19 cellular contexts compared by ENCODE assay signal in genomic region chr12:129909051-129910020, GRCh38. TPM values are rescaled to one million over a fixed set of nuclear protein-coding genes. Genes with fewer than 3 reads are reported as not detected.
DNase-seq lines count a peak whose midpoint lies in the region; ATAC-seq and TF ChIP-seq lines count a peak whose summit lies in the region.
"Had no signal": no experiment of that assay in that cellular context is flagged by ENCODE, and none has a peak within 500 bp of the region (broad histone marks: within the 10 kb centered on the region; RNA-seq: fewer than 3 reads in every experiment).

No MANE protein-coding gene starts in this region.

- H3K27ac Mint-ChIP-seq in natural killer cell treated with Interleukin-12 subunit alpha and Interleukin-12 subunit beta and Interleukin-15 and Interleukin-18, amount 100 ng/mL, for 72 hours = no peak overlapping the region
- no peak overlapping the region for H3K27ac Mint-ChIP-seq in natural killer cell
- H3K27ac Mint-ChIP-seq in osteocyte (ENCODE audit: unreplicated experiment) = no peak overlapping the region
- no peak overlapping the region for H3K27ac Mint-ChIP-seq in CD4-positive, alpha-beta T cell
- H3K27ac Mint-ChIP-seq: CD4-positive, CD25-positive, alpha-beta regulatory T cell had no signal

- in situ Hi-C loops in GM13977 (cut with MboI; ENCODE audit: low pct_unique_long_range_greater_than_20kb, low sequenced_read_pairs, unreplicated experiment) = loop anchor here (25.0 kb wide), 1 partner anchor 1647 kb away; the partner anchor contains the start of gene TMEM132C

- peaks cover 0 to 61% (median 3%) of the 10 kb centered on the region in 4 donors for H3K27me3 ChIP-seq in esophagus muscularis mucosa
- peaks cover 5% of the 10 kb centered on the region for H3K27me3 ChIP-seq in CD4-positive, alpha-beta T cell (ENCODE audit: control insufficient read depth, insufficient read depth, low read length)
- H3K27me3 ChIP-seq: BLaER1 treated with 17β-estradiol and CSF1 and Interleukin-3, amounts not matched to agents 10 nM and 100 nM had no signal

- no peak overlapping the region for H3K4me3 ChIP-seq in esophagus muscularis mucosa
- H3K4me3 ChIP-seq: BLaER1 treated with 17β-estradiol and CSF1 and Interleukin-3, amounts not matched to agents 10 nM and 100 nM; GM12878; GM23248; HAP-1 had no signal

- no peaks in the 10 kb centered on the region for H3K9me3 Mint-ChIP-seq in natural killer cell treated with Interleukin-12 subunit alpha and Interleukin-12 subunit beta and Interleukin-15 and Interleukin-18, amount 100 ng/mL, for 72 hours
- H3K9me3 Mint-ChIP-seq in natural killer cell (no peaks in the 10 kb centered on the region), osteocyte (ENCODE audit: unreplicated experiment) (no peaks in the 10 kb centered on the region)
- H3K9me3 Mint-ChIP-seq in CD4-positive, alpha-beta T cell = no peaks in the 10 kb centered on the region

- no peak overlapping the region for H3K27ac ChIP-seq in esophagus muscularis mucosa (replicated peaks in 1 of 4)
- H3K27ac ChIP-seq in CD4-positive, alpha-beta T cell (ENCODE audit: low read depth, low read length) = no peak overlapping the region
- H3K27ac ChIP-seq: BLaER1 treated with 17β-estradiol and CSF1 and Interleukin-3, amounts not matched to agents 10 nM and 100 nM; GM23248 had no signal

- peak; percentile 30 to 39 for ATAC-seq in natural killer cell treated with Interleukin-12 subunit alpha and Interleukin-12 subunit beta and Interleukin-15 and Interleukin-18, amount 100 ng/mL, for 72 hours
- ATAC-seq in natural killer cell = no peak
- ATAC-seq in CD4-positive, alpha-beta T cell (ENCODE audit: poor library complexity) = no peak
- ATAC-seq: GM12878 had no signal

- intact Hi-C loops in natural killer cell (cut with micrococcal nuclease) = loop anchor here (5.0 kb wide), 1 partner anchor 1147 kb away; no protein-coding TSS in a partner anchor
- intact Hi-C loops in esophagus muscularis mucosa (cut with DNase I) = loop anchor here (5.0 kb wide), 1 partner anchor 1127 kb away; no protein-coding TSS in a partner anchor
- intact Hi-C loops in CD4-positive, alpha-beta T cell (cut with DNase I, micrococcal nuclease) = no loop called here

- H3K36me3 Mint-ChIP-seq in natural killer cell treated with Interleukin-12 subunit alpha and Interleukin-12 subunit beta and Interleukin-15 and Interleukin-18, amount 100 ng/mL, for 72 hours = no peaks in the 10 kb centered on the region
- H3K36me3 Mint-ChIP-seq in natural killer cell = no peaks in the 10 kb centered on the region
- H3K36me3 Mint-ChIP-seq in osteocyte (ENCODE audit: unreplicated experiment) = no peaks in the 10 kb centered on the region
- H3K36me3 Mint-ChIP-seq in CD4-positive, alpha-beta T cell (ENCODE audit: low read depth) = no peaks in the 10 kb centered on the region
- H3K36me3 Mint-ChIP-seq: CD4-positive, CD25-positive, alpha-beta regulatory T cell had no signal

- TF ChIP-seq POLR2A in esophagus muscularis mucosa (IDR thresholded peaks at IDR 0.05; ENCODE audit: low read depth) = no peak

- no peak overlapping the region for H3K4me3 Mint-ChIP-seq in natural killer cell treated with Interleukin-12 subunit alpha and Interleukin-12 subunit beta and Interleukin-15 and Interleukin-18, amount 100 ng/mL, for 72 hours
- no peak overlapping the region for H3K4me3 Mint-ChIP-seq in natural killer cell
- H3K4me3 Mint-ChIP-seq in osteocyte (ENCODE audit: unreplicated experiment) = no peak overlapping the region
- no peak overlapping the region for H3K4me3 Mint-ChIP-seq in CD4-positive, alpha-beta T cell

- WGBS in esophagus muscularis mucosa = 82% methylated on average over 19 of the region's 22 CpGs

- TF ChIP-seq CTCF in natural killer cell (IDR thresholded peaks at IDR 0.05) = no peak
- no peak for TF ChIP-seq CTCF in esophagus muscularis mucosa (IDR thresholded peaks at IDR 0.05)
- TF ChIP-seq CTCF in osteocyte (IDR thresholded peaks at IDR 0.05) = no peak
- TF ChIP-seq CTCF in CD4-positive, alpha-beta T cell (IDR thresholded peaks at IDR 0.05) = no peak
- no peak for TF ChIP-seq CTCF in GM13977 (IDR thresholded peaks at IDR 0.05; ENCODE audit: extremely low read depth, insufficient read depth, missing control alignments)

- POLR2A ChIA-PET in CD4-positive, alpha-beta T cell (lab: Charles Lee) = no interaction called here

- H3K4me1 ChIP-seq in esophagus muscularis mucosa = peaks cover 0 to 3% (median 0%) of the 10 kb centered on the region in 4 donors
- H3K4me1 ChIP-seq: HAP-1 had no signal

- CTCF ChIA-PET in CD4-positive, alpha-beta T cell (lab: Charles Lee) = no interaction called here

- H3K4me1 Mint-ChIP-seq in natural killer cell treated with Interleukin-12 subunit alpha and Interleukin-12 subunit beta and Interleukin-15 and Interleukin-18, amount 100 ng/mL, for 72 hours (ENCODE audit: low read depth in 2 of 2) = no peaks in the 10 kb centered on the region
- H3K4me1 Mint-ChIP-seq in natural killer cell (no peaks in the 10 kb centered on the region), osteocyte (ENCODE audit: unreplicated experiment) (peaks cover 10% of the 10 kb centered on the region)
- no peaks in the 10 kb centered on the region for H3K4me1 Mint-ChIP-seq in CD4-positive, alpha-beta T cell (ENCODE audit: low read depth)
- H3K4me1 Mint-ChIP-seq: CD4-positive, CD25-positive, alpha-beta regulatory T cell had no signal

- H3K36me3 ChIP-seq in esophagus muscularis mucosa = no peaks in the 10 kb centered on the region
- H3K36me3 ChIP-seq: BLaER1 treated with 17β-estradiol and CSF1 and Interleukin-3, amounts not matched to agents 10 nM and 100 nM; HAP-1 had no signal

- no peak for DNase-seq in natural killer cell treated with Interleukin-12 subunit alpha and Interleukin-12 subunit beta and Interleukin-15 and Interleukin-18, amount 100 ng/mL, for 72 hours (ENCODE audit: low spot score)
- DNase-seq in natural killer cell (no peak), esophagus muscularis mucosa (ENCODE audit: extremely low spot score) (peak; percentile 91), osteocyte (ENCODE audit: extremely low spot score, unreplicated experiment) (peak; percentile 81), NCI-H2081 (lab: John Stamatoyannopoulos, UW) (no peak), GM13977 (ENCODE audit: low spot score) (no peak)
- no peak for DNase-seq in CD4-positive, alpha-beta T cell
- DNase-seq: 8988T; AML-193; Calu3; CD4-positive, CD25-positive, alpha-beta regulatory T cell; DMS 273 treated with DMSO at 0.1 percent for 48 hours; DMS79; GM23248 had no signal

- peaks cover 31 to 43% of the 10 kb centered on the region in 2 donors for H3K27me3 Mint-ChIP-seq in natural killer cell treated with Interleukin-12 subunit alpha and Interleukin-12 subunit beta and Interleukin-15 and Interleukin-18, amount 100 ng/mL, for 72 hours
- H3K27me3 Mint-ChIP-seq in natural killer cell (ENCODE audit: low read depth in 2 of 2) (peaks cover 23 to 36% of the 10 kb centered on the region in 2 donors), osteocyte (ENCODE audit: unreplicated experiment) (peaks cover 7% of the 10 kb centered on the region)
- peaks cover 34% of the 10 kb centered on the region for H3K27me3 Mint-ChIP-seq in CD4-positive, alpha-beta T cell

- TF ChIP-seq EP300 in esophagus muscularis mucosa (IDR thresholded peaks at IDR 0.05) = no peak

- no peaks in the 10 kb centered on the region for H3K9me3 ChIP-seq in esophagus muscularis mucosa
- H3K9me3 ChIP-seq in CD4-positive, alpha-beta T cell (ENCODE audit: control insufficient read depth, low read length) = no peaks in the 10 kb centered on the region
- H3K9me3 ChIP-seq: HAP-1 had no signal

RNA-seq across cellular contexts. Expression of gene TMEM132D, which starts 5.5 kb away (rescaled TPM):
- not detected for total RNA-seq in natural killer cell treated with Interleukin-12 subunit alpha and Interleukin-12 subunit beta and Interleukin-15 and Interleukin-18, amount 100 ng/mL, for 72 hours
- total RNA-seq in natural killer cell = not detected
- total RNA-seq in esophagus muscularis mucosa = under 1 TPM in 1 of 4 donors, not detected in 3; 0.17 TPM
- total RNA-seq in osteocyte = 15.2 and 16.8 TPM in 2 replicates
- total RNA-seq in CD4-positive, alpha-beta T cell = not detected
- total RNA-seq: Calu3; CD4-positive, CD25-positive, alpha-beta regulatory T cell; G401; GM23248; HT-29 had no signal

Comparison
In these comparisons a context has a peak if more than half of its experiments do, and no peak if none do; other contexts are left out.
1. ATAC-seq: peak in natural killer cell treated with Interleukin-12 subunit alpha and Interleukin-12 subunit beta and Interleukin-15 and Interleukin-18, amount 100 ng/mL, for 72 hours (2 of 2); none in natural killer cell (0 of 3) and CD4-positive, alpha-beta T cell (single experiment).
2. DNase-seq: peak in esophagus muscularis mucosa (single experiment) and osteocyte (single experiment); none in natural killer cell treated with Interleukin-12 subunit alpha and Interleukin-12 subunit beta and Interleukin-15 and Interleukin-18, amount 100 ng/mL, for 72 hours (single experiment), natural killer cell (single experiment), CD4-positive, alpha-beta T cell (0 of 10), NCI-H2081 (0 of 2) and GM13977 (single experiment).
3. RNA of gene TMEM132D, which starts 5.5 kb away (total RNA-seq): 15.2 to 16.8 TPM in osteocyte; not detected in natural killer cell treated with Interleukin-12 subunit alpha and Interleukin-12 subunit beta and Interleukin-15 and Interleukin-18, amount 100 ng/mL, for 72 hours, not detected in natural killer cell, 0.17 TPM in esophagus muscularis mucosa and not detected in CD4-positive, alpha-beta T cell; every median in the first group is over 10 times any median in the second.
4. intact Hi-C loops: an anchor here in natural killer cell (5.0 kb wide) and esophagus muscularis mucosa (5.0 kb wide); none called in CD4-positive, alpha-beta T cell.